In the genomic region with DNA sequence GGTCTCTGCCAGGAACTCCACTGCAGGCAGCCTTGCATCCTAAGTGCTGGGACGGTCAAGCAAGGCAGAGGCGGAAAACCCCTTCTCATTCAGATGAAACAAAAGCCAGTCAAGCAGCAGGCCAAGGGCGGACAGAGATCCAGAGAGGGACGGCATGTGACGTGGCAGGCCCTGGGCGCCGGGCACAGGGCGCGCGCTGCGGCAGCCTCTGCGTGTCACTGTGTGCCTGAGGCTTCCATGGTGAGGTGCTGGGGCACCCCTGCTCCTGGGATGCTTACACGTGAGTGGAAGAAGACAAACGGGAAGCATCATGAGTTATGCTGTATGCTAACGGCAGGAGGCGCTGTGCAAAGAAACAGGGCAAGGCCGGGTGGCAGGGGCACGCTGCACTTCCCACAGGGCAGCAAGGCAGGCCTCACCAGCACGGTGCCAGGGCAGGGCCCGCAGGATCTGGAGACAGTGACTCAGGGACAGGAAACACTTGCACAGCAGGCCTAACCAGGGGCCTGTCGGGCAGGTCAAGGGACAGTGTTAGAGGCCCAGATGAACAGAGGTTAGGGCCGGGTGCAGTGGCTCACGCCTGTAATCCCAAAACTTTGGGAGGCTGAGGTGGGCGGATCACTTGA, we compare ENCODE assay signal across 10 cellular contexts. TPM values are rescaled to one million over a fixed set of nuclear protein-coding genes. Genes with fewer than 3 reads are reported as not detected.
DNase-seq lines count a peak whose midpoint lies in the region; ATAC-seq, FAIRE-seq and TF ChIP-seq lines count a peak whose summit lies in the region.
"Had no signal": no experiment of that assay in that cellular context is flagged by ENCODE, and none has a peak within 500 bp of the region (broad histone marks: within the 10 kb centered on the region; RNA-seq: fewer than 3 reads in every experiment).

No MANE protein-coding gene starts in this region.

- peak overlapping the region; percentile 24 for H3K27ac Mint-ChIP-seq in activated CD8-positive, alpha-beta T cell treated with anti-CD3 and anti-CD28 coated beads, Interleukin-2, amount 10 ng/mL, durations not matched to agents 7 days and 5 days
- H3K27ac Mint-ChIP-seq in activated CD8-positive, alpha-beta T cell treated with anti-CD3 and anti-CD28 coated beads for 36 hours: no peak overlapping the region
- H3K27ac Mint-ChIP-seq: B cell had no signal

- FAIRE-seq in kidney (lab: Jason Lieb, UNC): no peak
- FAIRE-seq: TTC549 had no signal

- DNase-seq in activated CD8-positive, alpha-beta T cell treated with anti-CD3 and anti-CD28 coated beads, Interleukin-2, amount 10 ng/mL, durations not matched to agents 7 days and 5 days: no peak
- no peak for DNase-seq in activated CD8-positive, alpha-beta T cell treated with anti-CD3 and anti-CD28 coated beads for 36 hours
- DNase-seq in adipocyte (ENCODE audit: low read depth): peak; percentile 13
- peak; percentile 80 for DNase-seq in kidney
- DNase-seq in testis: no peak
- DNase-seq in activated naive CD4-positive, alpha-beta T cell treated with anti-CD3 and anti-CD28 coated beads, Interleukin-2, amount 50 U/mL, for 16 hours: no peak
- no peak for DNase-seq in GM19238 (ENCODE audit: insufficient read length, low spot score)

- TF ChIP-seq POLR2A in testis (IDR thresholded peaks at IDR 0.05): no peak

- 78 to 89% methylated on average over 24 of the region's 24 CpGs for WGBS in testis, 2 donors

- POLR2A ChIA-PET in activated CD8-positive, alpha-beta T cell treated with anti-CD3 and anti-CD28 coated beads, Interleukin-2, amount 10 ng/mL, durations not matched to agents 7 days and 5 days (lab: Charles Lee): no interaction called here
- POLR2A ChIA-PET in activated CD8-positive, alpha-beta T cell treated with anti-CD3 and anti-CD28 coated beads for 36 hours (lab: Charles Lee): no interaction called here

- peaks cover 28% of the 10 kb centered on the region for H3K4me1 ChIP-seq in adipocyte (ENCODE audit: control insufficient read depth, insufficient read depth, low read length)
- peaks cover 48 to 73% of the 10 kb centered on the region in 2 donors for H3K4me1 ChIP-seq in kidney (ENCODE audit: control insufficient read depth in 1 of 2, insufficient read depth in 1 of 2, low read depth in 1 of 2, low read length in 2 of 2)
- peaks cover 71% of the 10 kb centered on the region for H3K4me1 ChIP-seq in testis

- H3K4me3 ChIP-seq in adipocyte (ENCODE audit: low read length): no peak overlapping the region
- no peak overlapping the region for H3K4me3 ChIP-seq in kidney (ENCODE audit: low read length in 2 of 2)
- H3K4me3 ChIP-seq in testis: no peak overlapping the region

- H3K9me3 Mint-ChIP-seq in activated CD8-positive, alpha-beta T cell treated with anti-CD3 and anti-CD28 coated beads, Interleukin-2, amount 10 ng/mL, durations not matched to agents 7 days and 5 days (ENCODE audit: insufficient read depth): no peaks in the 10 kb centered on the region
- H3K9me3 Mint-ChIP-seq in activated CD8-positive, alpha-beta T cell treated with anti-CD3 and anti-CD28 coated beads for 36 hours: no peaks in the 10 kb centered on the region

- H3K27me3 Mint-ChIP-seq in activated CD8-positive, alpha-beta T cell treated with anti-CD3 and anti-CD28 coated beads, Interleukin-2, amount 10 ng/mL, durations not matched to agents 7 days and 5 days (ENCODE audit: low read depth): no peaks in the 10 kb centered on the region
- no peaks in the 10 kb centered on the region for H3K27me3 Mint-ChIP-seq in activated CD8-positive, alpha-beta T cell treated with anti-CD3 and anti-CD28 coated beads for 36 hours
- H3K27me3 Mint-ChIP-seq: B cell had no signal

- peaks cover 21% of the 10 kb centered on the region for H3K4me1 Mint-ChIP-seq in activated CD8-positive, alpha-beta T cell treated with anti-CD3 and anti-CD28 coated beads, Interleukin-2, amount 10 ng/mL, durations not matched to agents 7 days and 5 days (ENCODE audit: low read depth)
- H3K4me1 Mint-ChIP-seq in activated CD8-positive, alpha-beta T cell treated with anti-CD3 and anti-CD28 coated beads for 36 hours (ENCODE audit: low read depth): peaks cover 36% of the 10 kb centered on the region

- H3K27me3 ChIP-seq in adipocyte (replicated peaks; ENCODE audit: control insufficient read depth, insufficient read depth, low read length): no peaks in the 10 kb centered on the region
- no peaks in the 10 kb centered on the region for H3K27me3 ChIP-seq in testis

- intact Hi-C loops in activated CD8-positive, alpha-beta T cell treated with anti-CD3 and anti-CD28 coated beads for 36 hours (cut with micrococcal nuclease): no loop called here
- intact Hi-C loops in kidney (cut with DNase I) (no loop called here), testis (cut with DNase I; ENCODE audit: low total_unique reads) (no loop called here)

- no peak overlapping the region for H3K9ac ChIP-seq in adipocyte (ENCODE audit: low read length)
- no peak overlapping the region for H3K9ac ChIP-seq in kidney (ENCODE audit: low read length in 2 of 2)

- no peak for ATAC-seq in activated CD8-positive, alpha-beta T cell treated with anti-CD3 and anti-CD28 coated beads, Interleukin-2, amount 10 ng/mL, durations not matched to agents 7 days and 5 days
- ATAC-seq in activated CD8-positive, alpha-beta T cell treated with anti-CD3 and anti-CD28 coated beads for 36 hours: no peak
- ATAC-seq in HG03159 (IDR thresholded peaks at IDR 0.05; ENCODE audit: unreplicated experiment): no peak

- no peaks in the 10 kb centered on the region for H3K36me3 Mint-ChIP-seq in activated CD8-positive, alpha-beta T cell treated with anti-CD3 and anti-CD28 coated beads, Interleukin-2, amount 10 ng/mL, durations not matched to agents 7 days and 5 days (ENCODE audit: low read depth)
- peaks cover 3% of the 10 kb centered on the region for H3K36me3 Mint-ChIP-seq in activated CD8-positive, alpha-beta T cell treated with anti-CD3 and anti-CD28 coated beads for 36 hours (ENCODE audit: low read depth)

- no peak overlapping the region for H3K4me3 Mint-ChIP-seq in activated CD8-positive, alpha-beta T cell treated with anti-CD3 and anti-CD28 coated beads, Interleukin-2, amount 10 ng/mL, durations not matched to agents 7 days and 5 days
- H3K4me3 Mint-ChIP-seq in activated CD8-positive, alpha-beta T cell treated with anti-CD3 and anti-CD28 coated beads for 36 hours: no peak overlapping the region
- H3K4me3 Mint-ChIP-seq: B cell had no signal

- H3K27ac ChIP-seq in kidney (ENCODE audit: low read depth in 2 of 2, low read length in 2 of 2) (peak overlapping the region in 1 of 2 donors; percentile 54), testis (peak overlapping the region; percentile 23 to 74)

- no peaks in the 10 kb centered on the region for H3K9me3 ChIP-seq in adipocyte (ENCODE audit: control insufficient read depth, low read length)
- H3K9me3 ChIP-seq in kidney (ENCODE audit: control insufficient read depth in 1 of 2, low read length in 2 of 2): no peaks in the 10 kb centered on the region
- no peaks in the 10 kb centered on the region for H3K9me3 ChIP-seq in testis

- H3K36me3 ChIP-seq in adipocyte (ENCODE audit: control insufficient read depth, insufficient read depth, low read length, severe bottlenecking) (peaks cover 10% of the 10 kb centered on the region), kidney (ENCODE audit: control insufficient read depth in 1 of 2, insufficient read depth in 2 of 2, low read length in 2 of 2) (peaks cover 0 to 3% of the 10 kb centered on the region in 2 donors), testis (ENCODE audit: low read depth, missing control alignments) (no peaks in the 10 kb centered on the region)

- CTCF ChIA-PET in activated CD8-positive, alpha-beta T cell treated with anti-CD3 and anti-CD28 coated beads, Interleukin-2, amount 10 ng/mL, durations not matched to agents 7 days and 5 days (lab: Charles Lee): no interaction called here
- CTCF ChIA-PET in activated CD8-positive, alpha-beta T cell treated with anti-CD3 and anti-CD28 coated beads for 36 hours (lab: Charles Lee): interaction anchor here (0.6 kb wide), 1 partner anchor 82 kb away, joined by 3 read pairs; no protein-coding TSS in a partner anchor

- TF ChIP-seq CTCF in activated CD8-positive, alpha-beta T cell treated with anti-CD3 and anti-CD28 coated beads for 36 hours (IDR thresholded peaks at IDR 0.05): no peak
- TF ChIP-seq CTCF in kidney (IDR thresholded peaks at IDR 0.05; ENCODE audit: borderline replicate concordance, extremely low read depth, insufficient read depth) (no peak), testis (IDR thresholded peaks at IDR 0.05) (peak; percentile 16 to 28 (median 22))

RNA-seq across cellular contexts. Expression of a gene that starts 6.1 kb away (rescaled TPM):
- total RNA-seq in activated CD8-positive, alpha-beta T cell treated with anti-CD3 and anti-CD28 coated beads, Interleukin-2, amount 10 ng/mL, durations not matched to agents 7 days and 5 days: 10 to 100 TPM; 27.1 to 34.3 TPM
- 10 to 100 TPM; 32.4 to 33.1 TPM for total RNA-seq in activated CD8-positive, alpha-beta T cell treated with anti-CD3 and anti-CD28 coated beads for 36 hours
- total RNA-seq in kidney (65.5 TPM), testis (100 to 1,000 TPM; 197 to 220 TPM)
- polyA plus RNA-seq in kidney (ENCODE audit: insufficient read depth, low read depth, low replicate concordance) (88.0 TPM), testis (ENCODE audit: insufficient read depth, low read depth, low replicate concordance) (185 TPM)

Comparison
In these comparisons a context has a peak if more than half of its experiments do, and no peak if none do; other contexts are left out.
1. DNase-seq: peak in adipocyte (single experiment) and kidney (single experiment); none in activated CD8-positive, alpha-beta T cell treated with anti-CD3 and anti-CD28 coated beads, Interleukin-2, amount 10 ng/mL, durations not matched to agents 7 days and 5 days (single experiment), activated CD8-positive, alpha-beta T cell treated with anti-CD3 and anti-CD28 coated beads for 36 hours (single experiment), testis (single experiment), activated naive CD4-positive, alpha-beta T cell treated with anti-CD3 and anti-CD28 coated beads, Interleukin-2, amount 50 U/mL, for 16 hours (single experiment) and GM19238 (single experiment).
2. CTCF ChIP-seq: peak in testis (3 of 3); none in activated CD8-positive, alpha-beta T cell treated with anti-CD3 and anti-CD28 coated beads for 36 hours (single experiment) and kidney (single experiment).